8 cellular contexts compared by ENCODE assay signal in the genomic region with DNA sequence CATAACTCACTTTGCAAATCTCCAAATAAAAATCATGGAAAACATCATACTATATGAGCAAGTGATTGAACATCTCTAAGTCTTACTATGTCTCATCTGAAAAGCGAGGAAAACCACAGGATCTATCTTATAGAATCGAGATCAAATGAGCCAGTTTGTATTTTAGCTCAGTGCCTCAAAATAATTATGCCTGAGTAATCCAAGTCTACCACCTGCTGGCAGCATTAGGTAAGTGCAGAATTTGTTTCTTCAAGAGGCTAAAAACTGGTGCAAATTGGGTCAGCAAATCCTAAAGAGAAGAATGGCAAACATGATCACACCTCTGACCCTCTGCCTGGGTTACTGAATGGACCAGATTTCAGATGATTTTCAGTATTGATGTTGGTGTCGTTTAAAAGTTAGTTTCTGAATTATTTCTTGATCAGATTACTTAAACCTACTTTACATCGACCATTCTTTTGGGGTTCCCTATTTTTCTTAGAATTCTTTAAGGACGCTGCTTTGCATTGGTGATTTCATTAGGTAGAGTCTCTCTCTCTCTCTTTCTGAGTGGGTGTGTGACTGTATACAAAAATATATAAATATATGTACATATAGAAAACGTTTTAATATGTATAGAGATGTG. TPM values are rescaled to one million over a fixed set of nuclear protein-coding genes. Genes with fewer than 3 reads are reported as not detected.
DNase-seq lines count a peak whose midpoint lies in the region; ATAC-seq and TF ChIP-seq lines count a peak whose summit lies in the region.

No MANE protein-coding gene starts in this region.

- H3K36me3 Mint-ChIP-seq in activated T-helper 17 cell treated with anti-CD3 and anti-CD28 coated beads, Interleukin-2, amount 50 U/mL, for 72 hours (ENCODE audit: low read depth), result no peaks in the 10 kb centered on the region

- H3K9me3 Mint-ChIP-seq in stimulated activated naive CD8-positive, alpha-beta T cell treated with anti-CD3 and anti-CD28 coated beads, Interleukin-15, amount 100 ng/mL, for 72 hours, result no peaks in the 10 kb centered on the region
- peaks cover 5% of the 10 kb centered on the region for H3K9me3 Mint-ChIP-seq in activated T-helper 17 cell treated with anti-CD3 and anti-CD28 coated beads, Interleukin-2, amount 50 U/mL, for 72 hours

- H3K4me1 Mint-ChIP-seq in stimulated activated naive CD8-positive, alpha-beta T cell treated with anti-CD3 and anti-CD28 coated beads, Interleukin-15, amount 100 ng/mL, for 72 hours, result no peaks in the 10 kb centered on the region
- peaks cover 4% of the 10 kb centered on the region for H3K4me1 Mint-ChIP-seq in activated T-helper 17 cell treated with anti-CD3 and anti-CD28 coated beads, Interleukin-2, amount 50 U/mL, for 72 hours

- H3K9ac ChIP-seq in SK-N-MC (ENCODE audit: insufficient read length), result no peak overlapping the region

- H3K4me1 ChIP-seq in left lung, result no peaks in the 10 kb centered on the region

- H3K27me3 Mint-ChIP-seq in stimulated activated naive CD8-positive, alpha-beta T cell treated with anti-CD3 and anti-CD28 coated beads, Interleukin-15, amount 100 ng/mL, for 72 hours, result peaks cover 52% of the 10 kb centered on the region
- peaks cover 37% of the 10 kb centered on the region for H3K27me3 Mint-ChIP-seq in activated T-helper 17 cell treated with anti-CD3 and anti-CD28 coated beads, Interleukin-2, amount 50 U/mL, for 72 hours

- intact Hi-C loops in left lung (cut with DNase I), result loop anchor here in 1 of 2 donors (10.0 kb wide), 3 partner anchors 180 to 530 kb away; no protein-coding TSS in a partner anchor

- H3K27ac Mint-ChIP-seq in stimulated activated naive CD8-positive, alpha-beta T cell treated with anti-CD3 and anti-CD28 coated beads, Interleukin-15, amount 100 ng/mL, for 72 hours, result no peak overlapping the region
- H3K27ac Mint-ChIP-seq in activated T-helper 17 cell treated with anti-CD3 and anti-CD28 coated beads, Interleukin-2, amount 50 U/mL, for 72 hours, result no peak overlapping the region

- H3K4me3 ChIP-seq in SK-N-MC (no peak overlapping the region), left lung (no peak overlapping the region)

- no peaks in the 10 kb centered on the region for H3K9me3 ChIP-seq in SK-N-MC (ENCODE audit: low read depth, low read length)
- peaks cover 0 to 4% of the 10 kb centered on the region in 2 donors for H3K9me3 ChIP-seq in left lung

- H3K27me3 ChIP-seq in left lung, result peaks cover 0 to 28% of the 10 kb centered on the region in 2 donors

- ATAC-seq in left lung, result peak; percentile 84
- ATAC-seq in stimulated activated naive CD8-positive, alpha-beta T cell treated with anti-CD3 and anti-CD28 coated beads, Interleukin-15, amount 100 ng/mL, for 72 hours, result no peak
- ATAC-seq in activated T-helper 17 cell treated with anti-CD3 and anti-CD28 coated beads, Interleukin-2, amount 50 U/mL, for 72 hours (replicated peaks), result no peak

- no peaks in the 10 kb centered on the region for H3K36me3 ChIP-seq in SK-N-MC (ENCODE audit: insufficient read depth, low read length)
- H3K36me3 ChIP-seq in left lung, result no peaks in the 10 kb centered on the region

- H3K27ac ChIP-seq in SK-N-MC (no peak overlapping the region), left lung (no peak overlapping the region)

- peak; percentile 72 to 76 for TF ChIP-seq CTCF in left lung (IDR thresholded peaks at IDR 0.05)

- H3K4me3 Mint-ChIP-seq in stimulated activated naive CD8-positive, alpha-beta T cell treated with anti-CD3 and anti-CD28 coated beads, Interleukin-15, amount 100 ng/mL, for 72 hours, result no peak overlapping the region
- no peak overlapping the region for H3K4me3 Mint-ChIP-seq in activated T-helper 17 cell treated with anti-CD3 and anti-CD28 coated beads, Interleukin-2, amount 50 U/mL, for 72 hours

- peak; percentile 16 for DNase-seq in stimulated activated CD4-positive, alpha-beta T cell treated with anti-CD3 and anti-CD28 coated beads, Interleukin-1b, Interleukin-23, amount 100 ng/mL, for 48 hours
- DNase-seq in stimulated activated CD4-positive, alpha-beta T cell treated with anti-CD3 and anti-CD28 coated beads, Interleukin-12 subunit alpha, Interleukin-12 subunit beta, amount 100 ng/mL, for 4 hours, result no peak
- DNase-seq in NAMALWA (ENCODE audit: low spot score) (peak; percentile 84), SK-N-MC (ENCODE audit: low read depth, low spot score) (peak; percentile 16), cerebellar cortex (ENCODE audit: low spot score) (peak; percentile 79), left lung (no peak)
- peak; percentile 30 to 35 for DNase-seq in stimulated activated naive CD8-positive, alpha-beta T cell treated with anti-CD3 and anti-CD28 coated beads, Interleukin-15, amount 100 ng/mL, for 72 hours

RNA-seq across cellular contexts. Expression of a gene that starts 12.7 kb away (rescaled TPM):
- 1 to 10 TPM in 1 of 2 donors, under 1 TPM in 1; 0.55 to 1.0 TPM for total RNA-seq in left lung
- not detected for total RNA-seq in activated T-helper 17 cell treated with anti-CD3 and anti-CD28 coated beads, Interleukin-2, amount 50 U/mL, for 72 hours

Comparison
In these comparisons a context has a peak if more than half of its experiments do, and no peak if none do; other contexts are left out.
1. DNase-seq: peak in stimulated activated CD4-positive, alpha-beta T cell treated with anti-CD3 and anti-CD28 coated beads, Interleukin-1b, Interleukin-23, amount 100 ng/mL, for 48 hours (single experiment), NAMALWA (single experiment), SK-N-MC (single experiment), cerebellar cortex (single experiment) and stimulated activated naive CD8-positive, alpha-beta T cell treated with anti-CD3 and anti-CD28 coated beads, Interleukin-15, amount 100 ng/mL, for 72 hours (2 of 2); none in stimulated activated CD4-positive, alpha-beta T cell treated with anti-CD3 and anti-CD28 coated beads, Interleukin-12 subunit alpha, Interleukin-12 subunit beta, amount 100 ng/mL, for 4 hours (single experiment) and left lung (0 of 2).